Comparison of ENCODE assay signal across 21 cellular contexts in genomic region chr6:64679411-64679810, GRCh38.
"Had no signal": no experiment of that assay in that cellular context is flagged by ENCODE, and none has a peak within 500 bp of the region (broad histone marks: within the 10 kb centered on the region; RNA-seq: fewer than 3 reads in every experiment).

No MANE protein-coding gene starts in this region.

- H3K27me3 ChIP-seq: body of pancreas, cardiac muscle cell had no signal

- DNase-seq: activated CD4-positive, alpha-beta T cell treated with anti-CD3 and anti-CD28 coated beads for 48 hours; activated CD4-positive, alpha-beta T cell treated with anti-CD3 and anti-CD28 coated beads, Interleukin-2, amount 50 U/mL, for 4 hours; activated CD4-positive, CD25-positive, alpha-beta regulatory T cell treated with anti-CD3 and anti-CD28 coated beads, Interleukin-2, amount 50 U/mL, for 72 hours; activated CD8-positive, alpha-beta memory T cell treated with anti-CD3 and anti-CD28 coated beads, Interleukin-2, amount 50 U/mL, for 48 hours; activated CD8-positive, alpha-beta T cell treated with anti-CD3 and anti-CD28 coated beads, Interleukin-2, amount 10 ng/mL, durations not matched to agents 7 days and 5 days; activated effector memory CD4-positive, alpha-beta T cell treated with Interleukin-2 at 50 U/mL for 16 hours; activated naive CD4-positive, alpha-beta T cell; activated T-cell treated with anti-CD3 and anti-CD28 coated beads, Interleukin-2, amount 50 U/mL, for 1 hour; aorta; body of pancreas; Kasumi-1; KBM-7; NCI-H1048; NCI-H1436; NCI-H1694 treated with DMSO at 0.1 percent for 48 hours; NCI-H2081; NCI-H446; NCI-H524; PC-9; SIG-M5 had no signal

- H3K4me1 ChIP-seq: body of pancreas had no signal

- H3K36me3 ChIP-seq: cardiac muscle cell had no signal

- H3K27ac ChIP-seq: body of pancreas, cardiac muscle cell, PC-9 had no signal

- H3K4me3 ChIP-seq: body of pancreas, cardiac muscle cell, PC-9 had no signal

- H3K9me3 ChIP-seq: body of pancreas had no signal
